In the genomic region with DNA sequence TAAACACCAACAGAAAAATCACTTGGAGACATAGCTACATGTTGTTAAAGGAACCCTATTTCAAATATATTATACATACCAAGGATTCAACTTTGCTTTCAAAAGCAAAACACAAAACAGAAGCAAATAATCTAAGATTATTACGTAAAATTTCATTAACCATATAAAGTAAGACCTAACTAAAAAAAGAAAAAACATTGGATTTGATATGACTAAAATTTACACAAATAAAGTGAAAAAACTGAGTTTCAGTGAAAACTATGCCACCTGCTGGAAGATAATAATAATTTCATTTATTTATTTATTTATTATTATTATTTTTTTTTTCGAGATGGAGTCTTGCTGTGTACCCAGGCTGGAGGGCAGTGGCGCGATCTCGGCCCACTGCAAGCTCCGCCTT, we compare ENCODE assay signal across 1 cellular context.
TF ChIP-seq lines count a peak whose summit lies in the region.

No MANE protein-coding gene starts in this region.

TF ChIP-seq in neural cell, 6 proteins besides CTCF, POLR2A, EP300 and RAD21 (continued from another document):
- TF ChIP-seq MXI1 (conservative IDR thresholded peaks at IDR 0.05; ENCODE audit: poor library complexity, severe bottlenecking): no peak
